ENCODE assay signal across 13 cellular contexts in genomic region chr14:22846811-22847307, GRCh38. TPM values are rescaled to one million over a fixed set of nuclear protein-coding genes. Genes with fewer than 3 reads are reported as not detected.
DNase-seq lines count a peak whose midpoint lies in the region; ATAC-seq and TF ChIP-seq lines count a peak whose summit lies in the region.
"Had no signal": no experiment of that assay in that cellular context is flagged by ENCODE, and none has a peak within 500 bp of the region (broad histone marks: within the 10 kb centered on the region; RNA-seq: fewer than 3 reads in every experiment).

No MANE protein-coding gene starts in this region.

- peak overlapping the region; percentile 28 to 75 (median 57); a peak in 19 of 22 replicates for H3K4me2 ChIP-seq in BLaER1 treated with 17β-estradiol and CSF1 and Interleukin-3, amounts not matched to agents 10 nM and 100 nM
- peak overlapping the region; percentile 46 for H3K4me2 ChIP-seq in smooth muscle cell

- no peaks in the 10 kb centered on the region for H3K9me3 ChIP-seq in BLaER1 treated with 17β-estradiol and CSF1 and Interleukin-3, amounts not matched to agents 10 nM and 100 nM (replicated peaks in 1 of 11)
- H3K9me3 ChIP-seq in ascending aorta: no peaks in the 10 kb centered on the region
- no peaks in the 10 kb centered on the region for H3K9me3 ChIP-seq in lower lobe of right lung
- H3K9me3 ChIP-seq in smooth muscle cell (replicated peaks; ENCODE audit: low read depth): no peaks in the 10 kb centered on the region
- H3K9me3 ChIP-seq: body of pancreas had no signal

- DNase-seq in ascending aorta (ENCODE audit: low spot score in 2 of 2): no peak
- peak; percentile 26 for DNase-seq in lower lobe of right lung
- DNase-seq in smooth muscle cell (lab: John Stamatoyannopoulos, UW; ENCODE audit: unreplicated experiment): no peak
- DNase-seq in kidney glomerular epithelial cell (lab: John Stamatoyannopoulos, UW): no peak
- DNase-seq in NCI-H1105 (lab: John Stamatoyannopoulos, UW): no peak
- no peak for DNase-seq in DMS153 (lab: John Stamatoyannopoulos, UW)
- DNase-seq: body of pancreas; NCI-H446; nucleus accumbens; stimulated activated CD4-positive, alpha-beta T cell treated with anti-CD3 and anti-CD28 coated beads, Interleukin-4, amount 100 ng/mL, for 1 hour; substantia nigra had no signal

- H3K9ac ChIP-seq in BLaER1 treated with 17β-estradiol and CSF1 and Interleukin-3, amounts not matched to agents 10 nM and 100 nM: peak overlapping the region in 5 of 11 experiments; percentile 36 to 71 (median 53); a peak in 8 of 22 replicates
- H3K9ac ChIP-seq in smooth muscle cell (ENCODE audit: low read depth): peak overlapping the region; percentile 80

- no peak for ATAC-seq in lower lobe of right lung
- ATAC-seq in esophagus mucosa: no peak
- ATAC-seq: body of pancreas had no signal

- H3K27me3 ChIP-seq in BLaER1 treated with 17β-estradiol and CSF1 and Interleukin-3, amounts not matched to agents 10 nM and 100 nM: no peaks in the 10 kb centered on the region
- H3K27me3 ChIP-seq in ascending aorta (no peaks in the 10 kb centered on the region), lower lobe of right lung (ENCODE audit: low read depth) (no peaks in the 10 kb centered on the region), smooth muscle cell (ENCODE audit: low read depth) (no peaks in the 10 kb centered on the region)
- H3K27me3 ChIP-seq: body of pancreas had no signal

- peaks cover 49 to 97% (median 61%) of the 10 kb centered on the region in 10 experiments for H3K4me1 ChIP-seq in BLaER1 treated with 17β-estradiol and CSF1 and Interleukin-3, amounts not matched to agents 10 nM and 100 nM
- H3K4me1 ChIP-seq in ascending aorta (peaks cover 40 to 58% of the 10 kb centered on the region in 2 donors), lower lobe of right lung (peaks cover 59% of the 10 kb centered on the region), smooth muscle cell (ENCODE audit: low read depth) (peaks cover 24% of the 10 kb centered on the region)

- peaks cover 67% of the 10 kb centered on the region for H3F3A ChIP-seq in smooth muscle cell (ENCODE audit: low read depth)

- TF ChIP-seq CTCF in ascending aorta (IDR thresholded peaks at IDR 0.05) (no peak), lower lobe of right lung (IDR thresholded peaks at IDR 0.05) (no peak), smooth muscle cell (IDR thresholded peaks at IDR 0.05; ENCODE audit: borderline replicate concordance, insufficient read depth, poor library complexity, severe bottlenecking) (no peak)

- peak overlapping the region in 9 of 11 experiments; percentile 23 to 69 (median 52); a peak in 13 of 22 replicates for H3K27ac ChIP-seq in BLaER1 treated with 17β-estradiol and CSF1 and Interleukin-3, amounts not matched to agents 10 nM and 100 nM
- H3K27ac ChIP-seq in ascending aorta (peak overlapping the region; percentile 87 to 91), lower lobe of right lung (peak overlapping the region; percentile 37), smooth muscle cell (ENCODE audit: low read depth) (peak overlapping the region; percentile 100)

- intact Hi-C loops in ascending aorta (cut with DNase I): loop anchor here (10.0 kb wide), 1 partner anchor 1372 kb away; the partner anchor contains the start of genes RAB2B and TOX4
- intact Hi-C loops in lower lobe of right lung (cut with DNase I): no loop called here

- H3K36me3 ChIP-seq in BLaER1 treated with 17β-estradiol and CSF1 and Interleukin-3, amounts not matched to agents 10 nM and 100 nM: peaks cover 0 to 59% (median 0%) of the 10 kb centered on the region in 11 experiments; a peak in 8 of 22 replicates
- H3K36me3 ChIP-seq in ascending aorta (peaks cover 50 to 51% of the 10 kb centered on the region in 2 donors), lower lobe of right lung (peaks cover 52% of the 10 kb centered on the region), smooth muscle cell (ENCODE audit: low read depth) (no peaks in the 10 kb centered on the region)

- no peak overlapping the region for H2AFZ ChIP-seq in smooth muscle cell (ENCODE audit: low read depth)

- no peak overlapping the region for H3K4me3 ChIP-seq in BLaER1 treated with 17β-estradiol and CSF1 and Interleukin-3, amounts not matched to agents 10 nM and 100 nM
- H3K4me3 ChIP-seq in ascending aorta (peak overlapping the region in 1 of 2 donors; percentile 4), lower lobe of right lung (no peak overlapping the region), smooth muscle cell (no peak overlapping the region)
- H3K4me3 ChIP-seq: body of pancreas had no signal

- peaks cover 28% of the 10 kb centered on the region for H3K79me2 ChIP-seq in smooth muscle cell (ENCODE audit: low read depth)

- WGBS in smooth muscle cell (ENCODE audit: low lambda C conversion rate): 86% methylated on average over 10 of the region's 11 CpGs

- H4K20me1 ChIP-seq in BLaER1 treated with 17β-estradiol and CSF1 and Interleukin-3, amounts not matched to agents 10 nM and 100 nM: peaks cover 0 to 55% (median 0%) of the 10 kb centered on the region in 11 experiments; a peak in 6 of 22 replicates
- peaks cover 31% of the 10 kb centered on the region for H4K20me1 ChIP-seq in smooth muscle cell (ENCODE audit: low read depth)

RNA-seq across cellular contexts. Expression of gene MMP14, which starts 10.5 kb away (rescaled TPM):
- total RNA-seq in ascending aorta (178 TPM), lower lobe of right lung (124 TPM), smooth muscle cell (444 and 491 TPM in 2 replicates), esophagus mucosa (109 TPM)
- polyA plus RNA-seq in smooth muscle cell: 52.3 and 58.1 TPM in 2 replicates

RNA-seq across cellular contexts. Expression of gene MRPL52, which starts 17.2 kb away (rescaled TPM):
- 6.6 TPM for total RNA-seq in ascending aorta
- 65.2 TPM for total RNA-seq in lower lobe of right lung
- 85.8 and 220 TPM in 2 replicates for total RNA-seq in smooth muscle cell
- 274 and 296 TPM in 2 replicates for polyA plus RNA-seq in smooth muscle cell
- 103 TPM for total RNA-seq in esophagus mucosa

RNA-seq across cellular contexts. Expression of gene LRP10, which starts 24.7 kb away (rescaled TPM):
- 214 TPM for total RNA-seq in ascending aorta
- 134 TPM for total RNA-seq in lower lobe of right lung
- 32.4 and 38.8 TPM in 2 replicates for total RNA-seq in smooth muscle cell
- polyA plus RNA-seq in smooth muscle cell: 81.2 and 87.1 TPM in 2 replicates
- 173 TPM for total RNA-seq in esophagus mucosa

RNA-seq across cellular contexts. Expression of gene SLC7A7, which starts 31.6 kb away (rescaled TPM):
- total RNA-seq in ascending aorta (7.6 TPM), lower lobe of right lung (157 TPM), smooth muscle cell (10.3 and 18.5 TPM in 2 replicates), esophagus mucosa (1.4 TPM)
- 10.0 and 14.1 TPM in 2 replicates for polyA plus RNA-seq in smooth muscle cell

RNA-seq across cellular contexts. Expression of gene REM2, which starts 36.2 kb away (rescaled TPM):
- total RNA-seq in ascending aorta: 1.9 TPM
- 0.83 TPM for total RNA-seq in lower lobe of right lung
- 0.22 and 2.6 TPM in 2 replicates for total RNA-seq in smooth muscle cell
- 1.6 and 5.9 TPM in 2 replicates for polyA plus RNA-seq in smooth muscle cell
- 0.32 TPM for total RNA-seq in esophagus mucosa
- total RNA-seq: body of pancreas had no signal

Comparison
In these comparisons a context has a peak if more than half of its experiments do, and no peak if none do; other contexts are left out.
1. H3K27ac ChIP-seq: peak in every context shown above with its lines; median percentile 100 in smooth muscle cell; 89 in ascending aorta; 52 in BLaER1 treated with 17β-estradiol and CSF1 and Interleukin-3, amounts not matched to agents 10 nM and 100 nM; 37 in lower lobe of right lung.